In the genomic region with DNA sequence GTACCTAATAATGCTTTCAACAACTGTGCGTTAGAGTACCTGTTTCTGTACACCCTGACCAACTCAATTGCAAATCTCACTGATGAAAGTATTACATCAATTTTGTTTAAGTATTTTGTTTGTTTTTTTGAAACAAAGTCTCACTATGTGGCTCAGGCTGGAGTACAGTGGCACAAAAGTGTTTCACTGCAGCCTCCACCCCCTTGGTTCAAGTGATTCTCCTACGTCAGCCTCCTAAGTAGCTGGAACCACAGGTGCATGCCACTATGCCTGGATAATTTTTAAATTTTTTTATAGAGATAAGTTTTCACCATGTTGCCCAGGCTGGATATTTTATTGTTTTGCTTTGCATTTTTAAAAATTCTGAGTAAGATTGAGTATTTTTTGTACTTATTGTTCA, we compare ENCODE assay signal across 1 cellular context.
TF ChIP-seq lines count a peak whose summit lies in the region.

No MANE protein-coding gene starts in this region.

TF ChIP-seq in HCT116, 20 proteins besides CTCF, POLR2A, EP300 and RAD21 (continued from another document):
- TF ChIP-seq, protein P1, sequence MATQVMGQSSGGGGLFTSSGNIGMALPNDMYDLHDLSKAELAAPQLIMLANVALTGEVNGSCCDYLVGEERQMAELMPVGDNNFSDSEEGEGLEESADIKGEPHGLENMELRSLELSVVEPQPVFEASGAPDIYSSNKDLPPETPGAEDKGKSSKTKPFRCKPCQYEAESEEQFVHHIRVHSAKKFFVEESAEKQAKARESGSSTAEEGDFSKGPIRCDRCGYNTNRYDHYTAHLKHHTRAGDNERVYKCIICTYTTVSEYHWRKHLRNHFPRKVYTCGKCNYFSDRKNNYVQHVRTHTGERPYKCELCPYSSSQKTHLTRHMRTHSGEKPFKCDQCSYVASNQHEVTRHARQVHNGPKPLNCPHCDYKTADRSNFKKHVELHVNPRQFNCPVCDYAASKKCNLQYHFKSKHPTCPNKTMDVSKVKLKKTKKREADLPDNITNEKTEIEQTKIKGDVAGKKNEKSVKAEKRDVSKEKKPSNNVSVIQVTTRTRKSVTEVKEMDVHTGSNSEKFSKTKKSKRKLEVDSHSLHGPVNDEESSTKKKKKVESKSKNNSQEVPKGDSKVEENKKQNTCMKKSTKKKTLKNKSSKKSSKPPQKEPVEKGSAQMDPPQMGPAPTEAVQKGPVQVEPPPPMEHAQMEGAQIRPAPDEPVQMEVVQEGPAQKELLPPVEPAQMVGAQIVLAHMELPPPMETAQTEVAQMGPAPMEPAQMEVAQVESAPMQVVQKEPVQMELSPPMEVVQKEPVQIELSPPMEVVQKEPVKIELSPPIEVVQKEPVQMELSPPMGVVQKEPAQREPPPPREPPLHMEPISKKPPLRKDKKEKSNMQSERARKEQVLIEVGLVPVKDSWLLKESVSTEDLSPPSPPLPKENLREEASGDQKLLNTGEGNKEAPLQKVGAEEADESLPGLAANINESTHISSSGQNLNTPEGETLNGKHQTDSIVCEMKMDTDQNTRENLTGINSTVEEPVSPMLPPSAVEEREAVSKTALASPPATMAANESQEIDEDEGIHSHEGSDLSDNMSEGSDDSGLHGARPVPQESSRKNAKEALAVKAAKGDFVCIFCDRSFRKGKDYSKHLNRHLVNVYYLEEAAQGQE (IDR thresholded peaks at IDR 0.05; ENCODE audit: low read depth), result no peak
- TF ChIP-seq CBX3 (IDR thresholded peaks at IDR 0.05; ENCODE audit: low read depth) (no peak), POLR2AphosphoS5 (IDR thresholded peaks at IDR 0.05; ENCODE audit: low read depth, low read length) (no peak)
